8 cellular contexts compared by ENCODE assay signal in the genomic region with DNA sequence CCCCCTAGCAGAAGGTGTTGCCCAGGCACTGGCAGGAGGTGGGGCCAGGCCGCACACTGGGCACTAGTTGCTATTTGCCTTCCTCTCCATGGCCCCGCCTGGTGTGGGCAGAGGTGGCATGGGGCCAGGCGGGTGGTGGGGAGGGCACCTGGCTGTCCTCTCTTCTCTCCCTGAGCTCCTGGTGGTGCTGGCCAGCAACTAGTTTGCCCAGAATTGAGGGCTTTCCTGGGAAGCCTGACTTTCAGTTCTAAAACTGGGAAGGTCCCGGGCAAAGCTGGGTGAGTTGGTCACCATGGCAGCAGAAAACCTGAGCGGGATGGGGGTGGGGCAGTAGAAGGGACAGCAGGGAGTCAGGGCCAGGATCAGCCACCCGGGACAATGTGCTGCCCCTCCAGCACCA. TPM values are rescaled to one million over a fixed set of nuclear protein-coding genes. Genes with fewer than 3 reads are reported as not detected.
DNase-seq lines count a peak whose midpoint lies in the region; ATAC-seq and TF ChIP-seq lines count a peak whose summit lies in the region.
"Had no signal": no experiment of that assay in that cellular context is flagged by ENCODE, and none has a peak within 500 bp of the region (broad histone marks: within the 10 kb centered on the region; RNA-seq: fewer than 3 reads in every experiment).

No MANE protein-coding gene starts in this region.

- TF ChIP-seq POLR2A in adrenal gland (IDR thresholded peaks at IDR 0.05): no peak
- TF ChIP-seq POLR2A in upper lobe of left lung (IDR thresholded peaks at IDR 0.05): peak in 1 of 4 donors; percentile 21

- H3K27me3 ChIP-seq in adrenal gland (no peaks in the 10 kb centered on the region), upper lobe of left lung (no peaks in the 10 kb centered on the region)

- H3K4me3 ChIP-seq in LNCaP clone FGC (ENCODE audit: low read depth, low read length) (no peak overlapping the region), adrenal gland (no peak overlapping the region), upper lobe of left lung (peak overlapping the region in 1 of 4 donors; percentile 15)

- no peaks in the 10 kb centered on the region for H3K36me3 ChIP-seq in adrenal gland (replicated peaks in 1 of 2)
- H3K36me3 ChIP-seq in upper lobe of left lung: no peaks in the 10 kb centered on the region

- DNase-seq in LNCaP clone FGC (ENCODE audit: low read depth) (peak; percentile 73), adrenal gland (peak in 5 of 7 donors; percentile 31 to 60 (median 33)), left lobe of liver (ENCODE audit: low spot score) (peak; percentile 98), upper lobe of left lung (peak; percentile 91 to 94), GM03348 (ENCODE audit: low spot score) (no peak)
- no peak for DNase-seq in stimulated activated CD4-positive, alpha-beta T cell treated with anti-CD3 and anti-CD28 coated beads, Interleukin-2, amount 100 ng/mL, for 48 hours
- DNase-seq in activated CD4-positive, alpha-beta T cell treated with anti-CD3 and anti-CD28 coated beads, Interleukin-2, amount 50 U/mL, for 4 hours: no peak
- DNase-seq: activated CD4-positive, CD25-positive, alpha-beta regulatory T cell treated with anti-CD3 and anti-CD28 coated beads, Interleukin-2, amount 50 U/mL, for 72 hours had no signal

- TF ChIP-seq CTCF in LNCaP clone FGC (IDR thresholded peaks at IDR 0.05; ENCODE audit: control insufficient read depth, extremely low read depth, insufficient read depth) (no peak), adrenal gland (IDR thresholded peaks at IDR 0.05) (no peak), upper lobe of left lung (IDR thresholded peaks at IDR 0.05) (peak in 1 of 6 experiments; percentile 14)

- intact Hi-C loops in adrenal gland (cut with DNase I): no loop called here

- H3K4me1 ChIP-seq in adrenal gland (replicated peaks in 1 of 2): peaks cover 0 to 14% of the 10 kb centered on the region in 2 donors
- peaks cover 25 to 52% (median 44%) of the 10 kb centered on the region in 4 donors for H3K4me1 ChIP-seq in upper lobe of left lung

- H3K9me3 ChIP-seq in adrenal gland (replicated peaks in 1 of 3) (no peaks in the 10 kb centered on the region), upper lobe of left lung (no peaks in the 10 kb centered on the region)

- 42 to 60% (median 52%) methylated on average over 4 to 6 of the region's 6 CpGs for WGBS in adrenal gland, 4 donors
- WGBS in upper lobe of left lung, 2 donors: 50 to 67% methylated on average over 4 to 6 of the region's 6 CpGs

- no peak overlapping the region for H3K27ac ChIP-seq in adrenal gland
- peak overlapping the region in 3 of 4 donors; percentile 77 to 86 (median 80) for H3K27ac ChIP-seq in upper lobe of left lung

- TF ChIP-seq EP300 in upper lobe of left lung (IDR thresholded peaks at IDR 0.05): no peak

- ATAC-seq in left lobe of liver (peak; percentile 60), upper lobe of left lung (ENCODE audit: low FRiP score in 2 of 2) (peak; percentile 42 to 85)

RNA-seq across cellular contexts. Expression of a gene that starts 48.2 kb away (rescaled TPM):
- total RNA-seq in adrenal gland: 10 to 100 TPM in 7 of 8 donors, 1 to 10 TPM in 1; 7.2 to 25.9 (median 14.1) TPM
- 10 to 100 TPM in 2 of 3 donors, 1 to 10 TPM in 1; 3.0 to 24.1 (median 10.5) TPM for polyA plus RNA-seq in adrenal gland
- total RNA-seq in left lobe of liver: 6.0 TPM
- 10 to 100 TPM; 14.7 to 27.5 (median 22.3) TPM for total RNA-seq in upper lobe of left lung

Comparison
In these comparisons a context has a peak if more than half of its experiments do, and no peak if none do; other contexts are left out.
1. DNase-seq: peak in LNCaP clone FGC (single experiment), adrenal gland (5 of 7), left lobe of liver (single experiment) and upper lobe of left lung (2 of 2); none in stimulated activated CD4-positive, alpha-beta T cell treated with anti-CD3 and anti-CD28 coated beads, Interleukin-2, amount 100 ng/mL, for 48 hours (0 of 2), GM03348 (single experiment) and activated CD4-positive, alpha-beta T cell treated with anti-CD3 and anti-CD28 coated beads, Interleukin-2, amount 50 U/mL, for 4 hours (0 of 2).
2. H3K27ac ChIP-seq: peak in upper lobe of left lung (3 of 4); none in adrenal gland (0 of 5).